11 cellular contexts compared by ENCODE assay signal in genomic region chr19:11539495-11540365, GRCh38. TPM values are rescaled to one million over a fixed set of nuclear protein-coding genes. Genes with fewer than 3 reads are reported as not detected.
DNase-seq lines count a peak whose midpoint lies in the region; ATAC-seq, FAIRE-seq and TF ChIP-seq lines count a peak whose summit lies in the region.
"Had no signal": no experiment of that assay in that cellular context is flagged by ENCODE, and none has a peak within 500 bp of the region (broad histone marks: within the 10 kb centered on the region; RNA-seq: fewer than 3 reads in every experiment).

No MANE protein-coding gene starts in this region.

- TF ChIP-seq RAD21 in K562 (CRISPR knock-in tag; conservative IDR thresholded peaks at IDR 0.05 in 1 of 2, IDR thresholded peaks at IDR 0.05 in 1 of 2): no peak

- H3T11ph ChIP-seq in H9 (ENCODE audit: low read length): no peak overlapping the region

- H2BK5ac ChIP-seq in H9 (ENCODE audit: insufficient read length, low read length): no peak overlapping the region

- TF ChIP-seq EP300 in K562 (IDR thresholded peaks at IDR 0.05; ENCODE audit: low read length): no peak

- H3K27ac ChIP-seq in H9 (ENCODE audit: insufficient read length, low read depth, low read length): no peak overlapping the region
- H3K27ac ChIP-seq in K562 (ENCODE audit: extremely low read depth, low read depth, low read length): peak overlapping the region; percentile 75
- H3K27ac ChIP-seq in iPS-20b (ENCODE audit: low read length): peak overlapping the region; percentile 49
- H3K27ac ChIP-seq in stomach smooth muscle (ENCODE audit: low read length): peak overlapping the region; percentile 100

- H4K5ac ChIP-seq in H9 (ENCODE audit: insufficient read length, low read depth, low read length): no peak overlapping the region

- H4K8ac ChIP-seq in H9 (replicated peaks; ENCODE audit: insufficient read length, low read depth, low read length): no peak overlapping the region

- no peak overlapping the region for H3K56ac ChIP-seq in H9 (ENCODE audit: insufficient read length, low read depth, low read length)

- H2AK5ac ChIP-seq in H9 (ENCODE audit: insufficient read length, low read length): no peak overlapping the region

- H3K18ac ChIP-seq in H9 (ENCODE audit: insufficient read length, low read depth, low read length): peak overlapping the region; percentile 59

- H2BK15ac ChIP-seq in H9 (ENCODE audit: low read depth, low read length): no peak overlapping the region

- WGBS in H9 (ENCODE audit: extremely low coverage, insufficient read length, low lambda C conversion rate): no CpG with 5 or more reads among the region's 36 CpGs
- WGBS in K562 (ENCODE audit: insufficient coverage, low coverage, missing lambda C conversion rate): 10% methylated on average over 4 of the region's 36 CpGs

- intact Hi-C loops in K562 (cut with micrococcal nuclease): loop anchor here (5.0 kb wide), 1 partner anchor 42 kb away; no protein-coding TSS in a partner anchor

- no TSS peak for BruUV-seq in K562 (replicated peaks; lab: Mats Ljungman, UMichigan)

- no peak for DNase-seq in H9
- peak; percentile 85 to 89 (median 87) for DNase-seq in K562 (ENCODE audit: extremely low read depth in 1 of 4, low spot score in 3 of 4)
- no peak for DNase-seq in EL
- no peak for DNase-seq in KG1 (lab: John Stamatoyannopoulos, UW)
- DNase-seq in activated CD8-positive, alpha-beta memory T cell treated with anti-CD3 and anti-CD28 coated beads, Interleukin-2, amount 10 ng/mL, durations not matched to agents 7 days and 5 days: no peak
- DNase-seq: activated CD4-positive, alpha-beta T cell treated with anti-CD3 and anti-CD28 coated beads for 1 hour; NCI-H524 treated with DMSO at 0.1 percent for 48 hours had no signal

- POLR2A ChIA-PET in K562 (lab: Yijun Ruan, JAX): interaction anchor here (1.0 to 1.2 kb wide), 3 partner anchors 10 to 19 kb away, joined by 3 to 7 read pairs (median 4); partner anchors contain the start of genes ECSIT and ELOF1

- peak overlapping the region; percentile 47; the same call in 1 of the 2 replicates for H3K4ac ChIP-seq in H9 (ENCODE audit: low read depth, low read length)

- no peak for TF ChIP-seq CTCF in H9 (conservative IDR thresholded peaks at IDR 0.05)
- TF ChIP-seq CTCF in K562 (IDR thresholded peaks at IDR 0.05 in 2 of 3, conservative IDR thresholded peaks at IDR 0.05 in 1 of 3; ENCODE audit: insufficient read depth in 2 of 3, low read depth in 1 of 3, low read length in 3 of 3): no peak

- H3K4me3 Mint-ChIP-seq in H9: peak overlapping the region; percentile 50 to 71
- no peak overlapping the region for H3K4me3 Mint-ChIP-seq in activated CD8-positive, alpha-beta memory T cell treated with anti-CD3 and anti-CD28 coated beads, Interleukin-2, amount 10 ng/mL, durations not matched to agents 7 days and 5 days

- no peaks in the 10 kb centered on the region for H3K79me2 ChIP-seq in H9 (ENCODE audit: insufficient read depth, low read length)
- H3K79me2 ChIP-seq in K562 (ENCODE audit: control insufficient read depth, insufficient read depth, low read length): no peaks in the 10 kb centered on the region

- H3K79me1 ChIP-seq in H9 (ENCODE audit: insufficient read depth, low read depth, low read length, poor library complexity, severe bottlenecking): no peaks in the 10 kb centered on the region

- CTCF ChIA-PET in K562 (lab: Yijun Ruan, JAX; ENCODE audit: low intra/inter-chr PET ratio): no interaction called here
- CTCF ChIA-PET in activated CD8-positive, alpha-beta memory T cell treated with anti-CD3 and anti-CD28 coated beads, Interleukin-2, amount 10 ng/mL, durations not matched to agents 7 days and 5 days (lab: Charles Lee): interaction anchor here (1.0 to 1.3 kb wide), 3 partner anchors 11 to 48 kb away, joined by 3 to 4 read pairs (median 4); no protein-coding TSS in a partner anchor

- H4K91ac ChIP-seq in H9 (ENCODE audit: insufficient read length, low read depth, low read length): no peak overlapping the region

- peaks cover 14 to 24% of the 10 kb centered on the region in 2 experiments for H3K4me1 Mint-ChIP-seq in H9
- H3K4me1 Mint-ChIP-seq in activated CD8-positive, alpha-beta memory T cell treated with anti-CD3 and anti-CD28 coated beads, Interleukin-2, amount 10 ng/mL, durations not matched to agents 7 days and 5 days: peaks cover 18% of the 10 kb centered on the region

- no peak overlapping the region for H2BK20ac ChIP-seq in H9 (ENCODE audit: low read depth, low read length, poor library complexity, severe bottlenecking)

- H3K27me3 ChIP-seq in H9 (ENCODE audit: insufficient read depth, low read length): no peaks in the 10 kb centered on the region
- H3K27me3 ChIP-seq in K562 (ENCODE audit: control insufficient read depth in 2 of 2, insufficient read depth in 2 of 2, low read length in 2 of 2): no peaks in the 10 kb centered on the region
- peaks cover 5% of the 10 kb centered on the region; the same call in 1 of the 2 replicates for H3K27me3 ChIP-seq in iPS-20b (ENCODE audit: insufficient read depth, low read length)
- H3K27me3 ChIP-seq in stomach smooth muscle (ENCODE audit: control insufficient read depth in 1 of 2, insufficient read depth in 2 of 2, low read length in 2 of 2): no peaks in the 10 kb centered on the region

- no peak overlapping the region for H2AFZ ChIP-seq in H9 (ENCODE audit: low read length)
- H2AFZ ChIP-seq in K562 (ENCODE audit: low read depth, low read length): peak overlapping the region; percentile 66

- no peaks in the 10 kb centered on the region; a peak in 1 of 5 replicates for H3K9me3 Mint-ChIP-seq in H9
- H3K9me3 Mint-ChIP-seq in activated CD8-positive, alpha-beta memory T cell treated with anti-CD3 and anti-CD28 coated beads, Interleukin-2, amount 10 ng/mL, durations not matched to agents 7 days and 5 days (ENCODE audit: low read depth): no peaks in the 10 kb centered on the region
- H3K9me3 Mint-ChIP-seq: memory B cell had no signal

- H3K36me3 Mint-ChIP-seq in H9 (ENCODE audit: insufficient read depth in 1 of 3, low read depth in 3 of 3): no peaks in the 10 kb centered on the region
- no peaks in the 10 kb centered on the region for H3K36me3 Mint-ChIP-seq in activated CD8-positive, alpha-beta memory T cell treated with anti-CD3 and anti-CD28 coated beads, Interleukin-2, amount 10 ng/mL, durations not matched to agents 7 days and 5 days
- H3K36me3 Mint-ChIP-seq: memory B cell had no signal

- peak; percentile 77 for ATAC-seq in K562
- no peak for ATAC-seq in HG02610 (IDR thresholded peaks at IDR 0.05; ENCODE audit: unreplicated experiment)
- ATAC-seq in activated CD8-positive, alpha-beta memory T cell treated with anti-CD3 and anti-CD28 coated beads, Interleukin-2, amount 10 ng/mL, durations not matched to agents 7 days and 5 days: no peak

- H3K23me2 ChIP-seq in H9 (ENCODE audit: insufficient read length, low read depth, low read length, poor library complexity, severe bottlenecking): peaks cover 9% of the 10 kb centered on the region

- H3K14ac ChIP-seq in H9 (ENCODE audit: insufficient read depth, low read length): peak overlapping the region; percentile 89

- no peaks in the 10 kb centered on the region for H3K36me3 ChIP-seq in K562 (ENCODE audit: control insufficient read depth, insufficient read depth, low read length)
- no peaks in the 10 kb centered on the region for H3K36me3 ChIP-seq in iPS-20b (ENCODE audit: insufficient read depth, low read depth, low read length)
- peaks cover 12 to 21% of the 10 kb centered on the region in 2 donors for H3K36me3 ChIP-seq in stomach smooth muscle (ENCODE audit: control insufficient read depth in 2 of 2, insufficient read depth in 2 of 2, low read length in 2 of 2)

- in situ Hi-C loops in K562 (cut with MboI): no loop called here

- H3K9ac ChIP-seq in H9 (ENCODE audit: extremely low read depth, insufficient read length, low read length) (no peak overlapping the region), K562 (ENCODE audit: insufficient read depth in 1 of 2, low read depth in 2 of 2, low read length in 2 of 2) (peak overlapping the region; percentile 48 to 88), iPS-20b (ENCODE audit: low read depth, low read length) (peak overlapping the region; percentile 88; the same call in 1 of the 2 replicates), stomach smooth muscle (ENCODE audit: low read length in 2 of 2) (peak overlapping the region; percentile 100)

- peak overlapping the region in 1 of 3 experiments; percentile 48; a peak in 2 of 7 replicates for H3K27ac Mint-ChIP-seq in H9
- H3K27ac Mint-ChIP-seq in activated CD8-positive, alpha-beta memory T cell treated with anti-CD3 and anti-CD28 coated beads, Interleukin-2, amount 10 ng/mL, durations not matched to agents 7 days and 5 days: no peak overlapping the region
- H3K27ac Mint-ChIP-seq: memory B cell had no signal

- H3K9me1 ChIP-seq in K562 (ENCODE audit: control insufficient read depth, insufficient read depth, low read length): no peaks in the 10 kb centered on the region

- H4K20me1 ChIP-seq in H9 (ENCODE audit: control insufficient read depth, insufficient read depth, insufficient read length): no peaks in the 10 kb centered on the region
- no peaks in the 10 kb centered on the region for H4K20me1 ChIP-seq in K562 (replicated peaks; ENCODE audit: control insufficient read depth, insufficient read depth, low read length)

- peaks cover 5% of the 10 kb centered on the region for H3K27me3 Mint-ChIP-seq in H9 (ENCODE audit: low read depth)
- peaks cover 19% of the 10 kb centered on the region for H3K27me3 Mint-ChIP-seq in activated CD8-positive, alpha-beta memory T cell treated with anti-CD3 and anti-CD28 coated beads, Interleukin-2, amount 10 ng/mL, durations not matched to agents 7 days and 5 days

- H3K9me3 ChIP-seq in H9 (ENCODE audit: control insufficient read depth, low read depth, low read length): no peaks in the 10 kb centered on the region
- H3K9me3 ChIP-seq in K562 (replicated peaks; ENCODE audit: control insufficient read depth, insufficient read depth, low read depth, low read length): no peaks in the 10 kb centered on the region
- H3K9me3 ChIP-seq in iPS-20b (ENCODE audit: insufficient read depth, low read depth, low read length): no peaks in the 10 kb centered on the region
- no peaks in the 10 kb centered on the region for H3K9me3 ChIP-seq in stomach smooth muscle (ENCODE audit: control insufficient read depth in 2 of 2, low read length in 2 of 2)

- no peak overlapping the region for H3K23ac ChIP-seq in H9 (ENCODE audit: insufficient read length, low read depth, low read length)

- peak overlapping the region; percentile 44 for H3K4me2 ChIP-seq in H9 (ENCODE audit: insufficient read depth, insufficient read length, low read length)
- peak overlapping the region; percentile 70 for H3K4me2 ChIP-seq in K562 (ENCODE audit: insufficient read depth, low read length)

- H3K4me3 ChIP-seq in K562 (peak overlapping the region; percentile 31), iPS-20b (ENCODE audit: low read length) (peak overlapping the region; percentile 61), stomach smooth muscle (ENCODE audit: low read length in 2 of 2) (peak overlapping the region; percentile 95 to 96)

- peak; percentile 56 for FAIRE-seq in K562 (lab: Jason Lieb, UNC)

- H2BK12ac ChIP-seq in H9 (ENCODE audit: insufficient read length, low read depth, low read length): no peak overlapping the region

- TF ChIP-seq POLR2A in K562 (conservative IDR thresholded peaks at IDR 0.05): 0 out of 2 replicates have a peak, but pooled peaks have one; percentile 36

- H3K4me1 ChIP-seq in H9 (ENCODE audit: insufficient read depth, low read length): peaks cover 4% of the 10 kb centered on the region; the same call in 1 of the 2 replicates
- H3K4me1 ChIP-seq in K562 (replicated peaks in 1 of 2; ENCODE audit: control insufficient read depth in 2 of 2, insufficient read depth in 2 of 2, low read length in 2 of 2): peaks cover 30 to 47% of the 10 kb centered on the region in 2 experiments; a peak in 4 of 5 replicates
- peaks cover 19% of the 10 kb centered on the region for H3K4me1 ChIP-seq in iPS-20b (ENCODE audit: insufficient read depth, low read length)
- H3K4me1 ChIP-seq in stomach smooth muscle (ENCODE audit: control insufficient read depth, insufficient read depth, low read length): peaks cover 58% of the 10 kb centered on the region

- H2BK120ac ChIP-seq in H9 (ENCODE audit: low read depth, low read length, poor library complexity, severe bottlenecking): peak overlapping the region; percentile 36

RNA-seq across cellular contexts. Expression of gene CNN1, which starts 1.1 kb away (rescaled TPM):
- total RNA-seq in H9 (2021): 15.7 and 17.9 TPM in 2 replicates
- total RNA-seq in K562 (2011; cell fraction: chromatin; rRNA removed; ENCODE audit: low replicate concordance): 1.7 and 4.4 TPM in 2 replicates
- 1.6 and 3.8 TPM in 2 replicates for total RNA-seq in K562 (2011; cell fraction: nucleolus; rRNA removed)
- total RNA-seq in K562 (2011; cell fraction: nucleoplasm; rRNA removed): 3.5 and 5.3 TPM in 2 replicates
- total RNA-seq in K562 (2014; rRNA removed): 9.1 and 10.1 TPM in 2 replicates
- 3.7 and 4.9 TPM in 2 replicates for total RNA-seq in K562 (2014; rRNA removed; fragmentation: Illumina TruSeq; extraction: Trizol)
- total RNA-seq in K562 (2015; rRNA removed; fragmentation: Illumina TruSeq; extraction: Trizol): 3.4 and 3.5 TPM in 2 replicates
- total RNA-seq in K562 (2021): 5.8 and 6.1 TPM in 2 replicates
- 8.4 and 10.6 TPM in 2 replicates for polyA plus RNA-seq in K562 (2011; rRNA removed)
- polyA plus RNA-seq in K562 (2011; cell fraction: cytosol; rRNA removed): 15.3 and 31.5 TPM in 2 replicates
- 5.2 and 8.0 TPM in 2 replicates for polyA plus RNA-seq in K562 (2011; cell fraction: nucleus; rRNA removed)
- 4.4 and 6.5 TPM in 2 replicates for polyA plus RNA-seq in K562 (2012)
- polyA plus RNA-seq in K562 (2014; fragmentation: Illumina TruSeq; extraction: Trizol): 5.2 and 6.9 TPM in 2 replicates
- polyA plus RNA-seq in K562 (2014; fragmentation: Nextera tagmentation; extraction: Ambion mirVana): under 1 TPM; 0.23 to 0.32 TPM
- polyA plus RNA-seq in K562 (2014; rRNA removed): 5.7 and 7.0 TPM in 2 replicates
- polyA minus RNA-seq in K562 (2011; rRNA and poly(A)+ RNA removed): 12.1 and 16.9 TPM in 2 replicates
- polyA minus RNA-seq in K562 (2011; cell fraction: cytosol; rRNA and poly(A)+ RNA removed): 5.6 and 8.2 TPM in 2 replicates
- 1.2 and 2.8 TPM in 2 replicates for polyA minus RNA-seq in K562 (2011; cell fraction: nucleus; rRNA and poly(A)+ RNA removed)
- total RNA-seq in activated CD8-positive, alpha-beta memory T cell treated with anti-CD3 and anti-CD28 coated beads, Interleukin-2, amount 10 ng/mL, durations not matched to agents 7 days and 5 days: not detected

RNA-seq across cellular contexts. Expression of gene ECSIT, which starts 10.8 kb away (rescaled TPM):
- 40.0 and 42.4 TPM in 2 replicates for total RNA-seq in H9 (2021)
- total RNA-seq in K562 (2011; cell fraction: chromatin; rRNA removed; ENCODE audit: low replicate concordance): 34.5 and 88.3 TPM in 2 replicates
- total RNA-seq in K562 (2011; cell fraction: nucleolus; rRNA removed): 49.9 and 54.2 TPM in 2 replicates
- total RNA-seq in K562 (2011; cell fraction: nucleoplasm; rRNA removed): 31.5 and 36.0 TPM in 2 replicates
- total RNA-seq in K562 (2014; rRNA removed): 82.5 and 91.8 TPM in 2 replicates
- total RNA-seq in K562 (2014; rRNA removed; fragmentation: Illumina TruSeq; extraction: Trizol): 14.3 and 20.4 TPM in 2 replicates
- total RNA-seq in K562 (2015; rRNA removed; fragmentation: Illumina TruSeq; extraction: Trizol): 36.5 and 40.4 TPM in 2 replicates
- 71.2 and 73.3 TPM in 2 replicates for total RNA-seq in K562 (2021)
- polyA plus RNA-seq in K562 (2011; rRNA removed): 43.9 and 66.4 TPM in 2 replicates
- 81.6 and 108 TPM in 2 replicates for polyA plus RNA-seq in K562 (2011; cell fraction: cytosol; rRNA removed)
- 68.9 and 81.7 TPM in 2 replicates for polyA plus RNA-seq in K562 (2011; cell fraction: nucleus; rRNA removed)
- 51.8 and 53.6 TPM in 2 replicates for polyA plus RNA-seq in K562 (2012)
- polyA plus RNA-seq in K562 (2014; fragmentation: Illumina TruSeq; extraction: Trizol): 44.0 and 49.0 TPM in 2 replicates
- 1 to 10 TPM; 1.1 to 4.2 TPM for polyA plus RNA-seq in K562 (2014; fragmentation: Nextera tagmentation; extraction: Ambion mirVana)
- 55.7 and 60.9 TPM in 2 replicates for polyA plus RNA-seq in K562 (2014; rRNA removed)
- polyA minus RNA-seq in K562 (2011; rRNA and poly(A)+ RNA removed): 48.5 and 63.1 TPM in 2 replicates
- 44.3 and 60.1 TPM in 2 replicates for polyA minus RNA-seq in K562 (2011; cell fraction: cytosol; rRNA and poly(A)+ RNA removed)
- 12.0 and 18.3 TPM in 2 replicates for polyA minus RNA-seq in K562 (2011; cell fraction: nucleus; rRNA and poly(A)+ RNA removed)
- 10 to 100 TPM; 33.0 to 36.2 TPM for total RNA-seq in activated CD8-positive, alpha-beta memory T cell treated with anti-CD3 and anti-CD28 coated beads, Interleukin-2, amount 10 ng/mL, durations not matched to agents 7 days and 5 days

RNA-seq across cellular contexts. Expression of gene ELOF1, which starts 19.3 kb away (rescaled TPM):
- total RNA-seq in H9 (2021) (84.9 and 88.6 TPM in 2 replicates), K562 (2014; rRNA removed) (74.2 and 118 TPM in 2 replicates), K562 (2014; rRNA removed; fragmentation: Illumina TruSeq; extraction: Trizol) (56.3 and 71.5 TPM in 2 replicates), K562 (2015; rRNA removed; fragmentation: Illumina TruSeq; extraction: Trizol) (125 and 129 TPM in 2 replicates), K562 (2021) (105 and 107 TPM in 2 replicates)
- total RNA-seq in K562 (2011; cell fraction: chromatin; rRNA removed; ENCODE audit: low replicate concordance): 33.4 and 92.9 TPM in 2 replicates
- 71.2 and 72.1 TPM in 2 replicates for total RNA-seq in K562 (2011; cell fraction: nucleolus; rRNA removed)
- 70.5 and 83.9 TPM in 2 replicates for total RNA-seq in K562 (2011; cell fraction: nucleoplasm; rRNA removed)
- polyA plus RNA-seq in K562 (2011; rRNA removed) (38.4 and 43.8 TPM in 2 replicates), K562 (2014; fragmentation: Illumina TruSeq; extraction: Trizol) (147 and 170 TPM in 2 replicates), K562 (2014; fragmentation: Nextera tagmentation; extraction: Ambion mirVana) (10 to 100 TPM; 16.7 to 49.1 TPM), K562 (2014; rRNA removed) (99.8 and 115 TPM in 2 replicates)
- 124 and 196 TPM in 2 replicates for polyA plus RNA-seq in K562 (2011; cell fraction: cytosol; rRNA removed)
- polyA plus RNA-seq in K562 (2011; cell fraction: nucleus; rRNA removed): 82.4 and 93.1 TPM in 2 replicates
- polyA plus RNA-seq in K562 (2012): 94.4 and 105 TPM in 2 replicates
- 25.4 and 33.3 TPM in 2 replicates for polyA minus RNA-seq in K562 (2011; rRNA and poly(A)+ RNA removed)
- 35.9 and 36.6 TPM in 2 replicates for polyA minus RNA-seq in K562 (2011; cell fraction: cytosol; rRNA and poly(A)+ RNA removed)
- polyA minus RNA-seq in K562 (2011; cell fraction: nucleus; rRNA and poly(A)+ RNA removed): 19.3 and 19.7 TPM in 2 replicates
- total RNA-seq in activated CD8-positive, alpha-beta memory T cell treated with anti-CD3 and anti-CD28 coated beads, Interleukin-2, amount 10 ng/mL, durations not matched to agents 7 days and 5 days: 10 to 100 TPM; 55.1 to 67.2 TPM

RNA-seq across cellular contexts. Expression of gene ZNF653, which starts 34.1 kb away (rescaled TPM):
- 9.1 and 11.6 TPM in 2 replicates for total RNA-seq in H9 (2021)
- total RNA-seq in K562 (2011; cell fraction: chromatin; rRNA removed; ENCODE audit: low replicate concordance): 12.5 and 24.0 TPM in 2 replicates
- 22.4 and 24.2 TPM in 2 replicates for total RNA-seq in K562 (2011; cell fraction: nucleolus; rRNA removed)
- 15.0 and 19.7 TPM in 2 replicates for total RNA-seq in K562 (2011; cell fraction: nucleoplasm; rRNA removed)
- total RNA-seq in K562 (2014; rRNA removed): 3.9 and 7.1 TPM in 2 replicates
- 1.4 and 1.6 TPM in 2 replicates for total RNA-seq in K562 (2014; rRNA removed; fragmentation: Illumina TruSeq; extraction: Trizol)
- 2.9 and 3.8 TPM in 2 replicates for total RNA-seq in K562 (2015; rRNA removed; fragmentation: Illumina TruSeq; extraction: Trizol)
- total RNA-seq in K562 (2021): 5.6 and 8.0 TPM in 2 replicates
- polyA plus RNA-seq in K562 (2011; rRNA removed): 7.0 and 7.8 TPM in 2 replicates
- 7.3 and 15.5 TPM in 2 replicates for polyA plus RNA-seq in K562 (2011; cell fraction: cytosol; rRNA removed)
- 18.3 and 23.6 TPM in 2 replicates for polyA plus RNA-seq in K562 (2011; cell fraction: nucleus; rRNA removed)
- polyA plus RNA-seq in K562 (2012): 5.4 and 6.6 TPM in 2 replicates
- polyA plus RNA-seq in K562 (2014; fragmentation: Illumina TruSeq; extraction: Trizol): 4.2 and 5.6 TPM in 2 replicates
- not detected for polyA plus RNA-seq in K562 (2014; fragmentation: Nextera tagmentation; extraction: Ambion mirVana)
- polyA plus RNA-seq in K562 (2014; rRNA removed): 5.3 and 7.3 TPM in 2 replicates
- 2.4 and 4.9 TPM in 2 replicates for polyA minus RNA-seq in K562 (2011; rRNA and poly(A)+ RNA removed)
- polyA minus RNA-seq in K562 (2011; cell fraction: cytosol; rRNA and poly(A)+ RNA removed): 3.6 and 4.3 TPM in 2 replicates
- polyA minus RNA-seq in K562 (2011; cell fraction: nucleus; rRNA and poly(A)+ RNA removed): 4.3 and 5.6 TPM in 2 replicates
- total RNA-seq in activated CD8-positive, alpha-beta memory T cell treated with anti-CD3 and anti-CD28 coated beads, Interleukin-2, amount 10 ng/mL, durations not matched to agents 7 days and 5 days: 10 to 100 TPM; 16.1 to 16.7 TPM

RNA-seq across cellular contexts. Expression of gene ACP5, which starts 37.7 kb away (rescaled TPM):
- 2.3 and 4.0 TPM in 2 replicates for total RNA-seq in H9 (2021)
- not detected in 2 replicates for total RNA-seq in K562 (2011; cell fraction: chromatin; rRNA removed; ENCODE audit: low replicate concordance)
- 0.53 and 0.67 TPM in 2 replicates for total RNA-seq in K562 (2011; cell fraction: nucleolus; rRNA removed)
- 0.69 TPM in 1 of 2 replicates, not detected in the other for total RNA-seq in K562 (2011; cell fraction: nucleoplasm; rRNA removed)
- total RNA-seq in K562 (2014; rRNA removed): 0.27 and 0.45 TPM in 2 replicates
- 0.29 and 0.41 TPM in 2 replicates for total RNA-seq in K562 (2014; rRNA removed; fragmentation: Illumina TruSeq; extraction: Trizol)
- total RNA-seq in K562 (2015; rRNA removed; fragmentation: Illumina TruSeq; extraction: Trizol): 0.79 and 1.1 TPM in 2 replicates
- total RNA-seq in K562 (2021): 0.62 and 0.85 TPM in 2 replicates
- polyA plus RNA-seq in K562 (2011; rRNA removed): 0.26 and 1.0 TPM in 2 replicates
- polyA plus RNA-seq in K562 (2011; cell fraction: cytosol; rRNA removed): 0.89 and 1.3 TPM in 2 replicates
- polyA plus RNA-seq in K562 (2011; cell fraction: nucleus; rRNA removed): 0.58 and 1.1 TPM in 2 replicates
- 1.1 and 16.7 TPM in 2 replicates for polyA plus RNA-seq in K562 (2012)
- 0.22 and 0.33 TPM in 2 replicates for polyA plus RNA-seq in K562 (2014; fragmentation: Illumina TruSeq; extraction: Trizol)
- under 1 TPM in 1 of 2 experiments, not detected in 1; 0.06 TPM for polyA plus RNA-seq in K562 (2014; fragmentation: Nextera tagmentation; extraction: Ambion mirVana)
- polyA plus RNA-seq in K562 (2014; rRNA removed): 0.34 and 0.45 TPM in 2 replicates
- polyA minus RNA-seq in K562 (2011; rRNA and poly(A)+ RNA removed): 0.21 and 0.30 TPM in 2 replicates
- polyA minus RNA-seq in K562 (2011; cell fraction: cytosol; rRNA and poly(A)+ RNA removed): not detected in 2 replicates
- 0.33 TPM in 1 of 2 replicates, not detected in the other for polyA minus RNA-seq in K562 (2011; cell fraction: nucleus; rRNA and poly(A)+ RNA removed)
- 10 to 100 TPM; 34.1 to 58.8 TPM for total RNA-seq in activated CD8-positive, alpha-beta memory T cell treated with anti-CD3 and anti-CD28 coated beads, Interleukin-2, amount 10 ng/mL, durations not matched to agents 7 days and 5 days

Comparison
In these comparisons a context has a peak if more than half of its experiments do, and no peak if none do; other contexts are left out.
1. DNase-seq: peak in K562 (4 of 4); none in H9 (single experiment), EL (single experiment), KG1 (single experiment) and activated CD8-positive, alpha-beta memory T cell treated with anti-CD3 and anti-CD28 coated beads, Interleukin-2, amount 10 ng/mL, durations not matched to agents 7 days and 5 days (single experiment).
2. H3K4me3 ChIP-seq: peak in every context shown above with its lines; median percentile 96 in stomach smooth muscle; 61 in iPS-20b; 31 in K562.